8 cellular contexts compared by ENCODE assay signal in the genomic region with DNA sequence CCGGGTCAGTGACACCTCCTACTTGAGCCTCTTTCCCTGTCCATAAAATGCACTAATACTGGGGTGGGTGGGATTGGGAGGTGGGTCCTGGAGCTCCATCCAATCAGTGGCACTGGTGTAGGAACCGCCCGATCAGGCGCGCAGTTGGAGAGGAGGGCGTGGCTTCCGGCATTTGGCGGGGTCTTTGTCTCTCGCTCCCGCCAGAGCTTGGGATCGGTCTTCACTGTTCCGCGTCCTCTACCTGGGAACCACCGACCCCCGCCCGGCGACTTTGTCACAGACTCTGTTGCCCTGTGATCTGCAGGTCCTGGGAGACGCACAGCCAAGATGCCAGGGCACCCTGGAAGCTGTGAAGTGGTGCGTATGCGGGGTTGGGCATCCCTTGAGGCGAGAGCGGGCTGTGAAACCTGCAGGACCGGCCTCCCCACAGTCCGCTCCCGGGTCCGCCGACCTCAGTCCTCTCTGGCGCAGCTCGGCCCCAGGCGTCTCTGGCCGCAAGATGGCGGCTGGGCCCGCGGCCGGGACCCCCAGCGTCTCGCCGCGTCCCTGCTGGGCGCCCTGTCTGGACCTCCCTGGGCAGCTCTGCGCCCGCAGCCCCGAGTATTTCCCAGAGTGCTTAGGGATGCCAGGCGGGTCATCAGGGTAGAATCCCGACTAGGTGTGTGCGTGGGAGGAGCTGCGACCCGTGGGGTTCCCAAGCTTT. TPM values are rescaled to one million over a fixed set of nuclear protein-coding genes. Genes with fewer than 3 reads are reported as not detected.
A peak's percentile ranks its signal among the peaks of the same experiment; 100 is the strongest.
DNase-seq lines count a peak whose midpoint lies in the region; ATAC-seq, FAIRE-seq and TF ChIP-seq lines count a peak whose summit lies in the region.

No MANE protein-coding gene starts in this region.

- no peak for TF ChIP-seq CTCF in GM10266 (IDR thresholded peaks at IDR 0.05; ENCODE audit: control insufficient read depth, insufficient read depth, low read depth, missing control alignments)
- TF ChIP-seq CTCF in RWPE2 (IDR thresholded peaks at IDR 0.05; ENCODE audit: poor library complexity, severe bottlenecking): no peak
- TF ChIP-seq CTCF in mucosa of descending colon (IDR thresholded peaks at IDR 0.05): no peak
- TF ChIP-seq CTCF in type B pancreatic cell (conservative IDR thresholded peaks at IDR 0.05): peak; percentile 24

- peaks cover 10% of the 10 kb centered on the region for H3K9me3 ChIP-seq in RWPE2 (ENCODE audit: severe bottlenecking)
- H3K9me3 ChIP-seq in esophagus (ENCODE audit: control insufficient read depth in 2 of 2, insufficient read depth in 1 of 2, low read depth in 1 of 2, low read length in 1 of 2): peaks cover 0 to 5% of the 10 kb centered on the region in 2 donors
- H3K9me3 ChIP-seq in mucosa of descending colon: no peaks in the 10 kb centered on the region

- H3K4me1 ChIP-seq in RWPE2 (ENCODE audit: insufficient read depth, poor library complexity, severe bottlenecking) (no peaks in the 10 kb centered on the region), esophagus (ENCODE audit: control insufficient read depth in 2 of 2, insufficient read depth in 2 of 2, low read length in 1 of 2) (peaks cover 9 to 12% of the 10 kb centered on the region in 2 donors), mucosa of descending colon (ENCODE audit: low read depth) (no peaks in the 10 kb centered on the region)

- H3K27me3 ChIP-seq in RWPE2 (ENCODE audit: insufficient read depth, poor library complexity, severe bottlenecking) (no peaks in the 10 kb centered on the region), esophagus (ENCODE audit: control insufficient read depth in 1 of 2, insufficient read depth in 2 of 2, low read length in 2 of 2) (no peaks in the 10 kb centered on the region)

- H3K27ac Mint-ChIP-seq in type B pancreatic cell: peak overlapping the region; percentile 88

- no peaks in the 10 kb centered on the region for H3K27me3 Mint-ChIP-seq in type B pancreatic cell

- H3K4me3 ChIP-seq in RWPE2 (ENCODE audit: severe bottlenecking): peak overlapping the region; percentile 39
- peak overlapping the region; percentile 56 to 62 for H3K4me3 ChIP-seq in esophagus (ENCODE audit: low read depth in 1 of 2, low read length in 2 of 2)
- H3K4me3 ChIP-seq in mucosa of descending colon: peak overlapping the region; percentile 11

- peaks cover 5% of the 10 kb centered on the region for H3K4me1 Mint-ChIP-seq in type B pancreatic cell (ENCODE audit: unreplicated experiment)

- peaks cover 19% of the 10 kb centered on the region for H3K36me3 Mint-ChIP-seq in type B pancreatic cell

- H3K9me3 Mint-ChIP-seq in type B pancreatic cell: peaks cover 5% of the 10 kb centered on the region

- peak; percentile 81 for FAIRE-seq in HTR-8/SVneo (lab: Jason Lieb, UNC)

- 2 to 3% methylated on average over 47 to 48 of the region's 48 CpGs for WGBS in esophagus, 2 donors

- ATAC-seq in RWPE2 (ENCODE audit: low read depth) (peak; percentile 88), mucosa of descending colon (peak; percentile 76), GM18520 (IDR thresholded peaks at IDR 0.05; ENCODE audit: unreplicated experiment) (no peak)

- intact Hi-C loops in mucosa of descending colon (cut with DNase I, micrococcal nuclease): no loop called here

- H3K36me3 ChIP-seq in RWPE2 (ENCODE audit: low read depth) (no peaks in the 10 kb centered on the region), esophagus (ENCODE audit: control insufficient read depth in 2 of 2, insufficient read depth in 2 of 2, low read length in 1 of 2) (no peaks in the 10 kb centered on the region), mucosa of descending colon (ENCODE audit: low read depth) (no peaks in the 10 kb centered on the region)

- peak overlapping the region; percentile 92 for H3K4me3 Mint-ChIP-seq in type B pancreatic cell

- DNase-seq in GM10266 (ENCODE audit: extremely low spot score) (peak; percentile 24), HTR-8/SVneo (ENCODE audit: insufficient read length, low spot score) (peak; percentile 67), RWPE2 (ENCODE audit: low spot score) (peak; percentile 68), mucosa of descending colon (peak; percentile 54 to 58 (median 55)), type B pancreatic cell (ENCODE audit: extremely low spot score, unreplicated experiment) (peak; percentile 85)
- no peak for DNase-seq in stimulated activated CD4-positive, alpha-beta T cell treated with anti-CD3 and anti-CD28 coated beads, Interleukin-1b, Interleukin-23, amount 100 ng/mL, for 48 hours

- H3K27ac ChIP-seq in RWPE2 (ENCODE audit: poor library complexity, severe bottlenecking) (peak overlapping the region; percentile 2), esophagus (ENCODE audit: low read depth in 2 of 2, low read length in 1 of 2) (no peak overlapping the region)

RNA-seq across cellular contexts. Expression of gene ZNF730, which starts 41.6 kb away (rescaled TPM):
- polyA plus RNA-seq in esophagus: under 1 TPM; 0.09 to 0.10 TPM
- total RNA-seq in mucosa of descending colon (under 1 TPM; 0.41 to 0.60 (median 0.49) TPM), type B pancreatic cell (ENCODE audit: low replicate concordance) (2.6 and 12.9 TPM in 2 replicates)
